1 cellular context compared by ENCODE assay signal in genomic region chr16:88824256-88825077, GRCh38.
TF ChIP-seq lines count a peak whose summit lies in the region.

No MANE protein-coding gene starts in this region.

TF ChIP-seq in GM12878, 131 proteins besides CTCF, POLR2A, EP300 and RAD21:
- no peak for TF ChIP-seq CBFB (IDR thresholded peaks at IDR 0.05; ENCODE audit: low read depth)
- TF ChIP-seq ZZZ3 (IDR thresholded peaks at IDR 0.05; ENCODE audit: control insufficient read depth, insufficient read length, low read depth), result no peak
- no peak for TF ChIP-seq NRF1 (conservative IDR thresholded peaks at IDR 0.05; ENCODE audit: low read depth, low read length)
- no peak for TF ChIP-seq MAX (IDR thresholded peaks at IDR 0.05; ENCODE audit: low read depth, low read length)
- no peak for TF ChIP-seq RBBP5 (conservative IDR thresholded peaks at IDR 0.05)
- no peak for TF ChIP-seq SRF (IDR thresholded peaks at IDR 0.05; ENCODE audit: low read depth in 2 of 2, low read length in 2 of 2)
- no peak for TF ChIP-seq NR2F1 (conservative IDR thresholded peaks at IDR 0.05)
- TF ChIP-seq MTA3 (IDR thresholded peaks at IDR 0.05; ENCODE audit: borderline replicate concordance, low read length), result no peak
- TF ChIP-seq USF2 (IDR thresholded peaks at IDR 0.05; ENCODE audit: borderline replicate concordance, low read depth, low read length), result no peak
- no peak for TF ChIP-seq CUX1 (IDR thresholded peaks at IDR 0.05; ENCODE audit: insufficient replicate concordance, low read depth, low read length)
- TF ChIP-seq ATF3 (IDR thresholded peaks at IDR 0.05; ENCODE audit: borderline replicate concordance, extremely low read depth, low read depth, low read length), result no peak
- TF ChIP-seq POLR2AphosphoS5 (IDR thresholded peaks at IDR 0.05; ENCODE audit: low read length), result no peak
- TF ChIP-seq KDM1A (IDR thresholded peaks at IDR 0.05; ENCODE audit: borderline replicate concordance), result no peak
- no peak for TF ChIP-seq HDGF (IDR thresholded peaks at IDR 0.05)
- no peak for TF ChIP-seq ESRRA (IDR thresholded peaks at IDR 0.05; ENCODE audit: low read length)
- TF ChIP-seq, protein P1, sequence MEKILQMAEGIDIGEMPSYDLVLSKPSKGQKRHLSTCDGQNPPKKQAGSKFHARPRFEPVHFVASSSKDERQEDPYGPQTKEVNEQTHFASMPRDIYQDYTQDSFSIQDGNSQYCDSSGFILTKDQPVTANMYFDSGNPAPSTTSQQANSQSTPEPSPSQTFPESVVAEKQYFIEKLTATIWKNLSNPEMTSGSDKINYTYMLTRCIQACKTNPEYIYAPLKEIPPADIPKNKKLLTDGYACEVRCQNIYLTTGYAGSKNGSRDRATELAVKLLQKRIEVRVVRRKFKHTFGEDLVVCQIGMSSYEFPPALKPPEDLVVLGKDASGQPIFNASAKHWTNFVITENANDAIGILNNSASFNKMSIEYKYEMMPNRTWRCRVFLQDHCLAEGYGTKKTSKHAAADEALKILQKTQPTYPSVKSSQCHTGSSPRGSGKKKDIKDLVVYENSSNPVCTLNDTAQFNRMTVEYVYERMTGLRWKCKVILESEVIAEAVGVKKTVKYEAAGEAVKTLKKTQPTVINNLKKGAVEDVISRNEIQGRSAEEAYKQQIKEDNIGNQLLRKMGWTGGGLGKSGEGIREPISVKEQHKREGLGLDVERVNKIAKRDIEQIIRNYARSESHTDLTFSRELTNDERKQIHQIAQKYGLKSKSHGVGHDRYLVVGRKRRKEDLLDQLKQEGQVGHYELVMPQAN (conservative IDR thresholded peaks at IDR 0.05), result no peak
- no peak for TF ChIP-seq HDAC6 (IDR thresholded peaks at IDR 0.05; ENCODE audit: unreplicated experiment)
- TF ChIP-seq GABPA (IDR thresholded peaks at IDR 0.05; ENCODE audit: low read depth), result no peak
